6 cellular contexts compared by ENCODE assay signal in the genomic region with DNA sequence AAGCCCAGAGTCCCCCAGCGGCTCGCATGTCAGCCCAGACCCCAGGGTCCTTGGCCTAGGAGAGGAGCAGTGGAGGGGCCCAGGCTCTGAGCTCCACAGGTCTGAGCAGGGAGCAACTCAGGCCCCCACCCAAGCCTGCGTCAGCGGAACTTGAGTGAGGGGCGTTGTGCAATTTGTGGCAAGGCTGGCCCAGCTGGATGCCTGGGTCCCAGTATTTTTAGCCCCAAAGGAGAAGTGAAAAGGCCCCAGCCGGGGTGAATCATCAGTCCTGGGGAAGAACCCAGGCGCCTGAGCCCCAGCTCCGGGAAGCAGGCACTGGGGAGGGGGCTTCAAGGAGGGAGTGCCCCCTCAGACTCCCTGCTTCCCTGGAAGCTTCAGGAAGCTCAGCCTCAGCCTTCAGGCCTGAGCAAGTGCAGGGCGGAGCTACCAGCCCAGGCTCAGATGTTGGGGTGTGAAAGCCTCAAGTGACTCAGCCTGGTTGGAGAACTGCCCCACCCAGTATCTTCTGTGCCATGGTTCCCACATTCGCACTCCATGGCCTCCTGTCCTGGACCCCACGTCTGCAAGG. TPM values are rescaled to one million over a fixed set of nuclear protein-coding genes. Genes with fewer than 3 reads are reported as not detected.
DNase-seq lines count a peak whose midpoint lies in the region; TF ChIP-seq lines count a peak whose summit lies in the region.

No MANE protein-coding gene starts in this region.

- CTCF ChIA-PET in mammary epithelial cell (lab: Charles Lee; ENCODE audit: low non-redundant PET), result interaction anchor here (0.5 to 1.4 kb wide), 3 partner anchors 9 to 92 kb away, joined by 3 to 11 read pairs (median 3); no protein-coding TSS in a partner anchor

- peaks cover 40% of the 10 kb centered on the region for H3K4me1 ChIP-seq in mammary epithelial cell (ENCODE audit: insufficient read depth, low read length)
- H3K4me1 ChIP-seq in neuronal stem cell (ENCODE audit: control insufficient read depth in 2 of 2, insufficient read depth in 1 of 2, low read depth in 1 of 2, low read length in 2 of 2), result peaks cover 14% of the 10 kb centered on the region in 2 donors

- H3K23ac ChIP-seq in neuronal stem cell (ENCODE audit: low read depth, low read length, poor library complexity), result no peak overlapping the region

- BruUV-seq in mammary epithelial cell (replicated peaks; lab: Mats Ljungman, UMichigan), result no TSS peak

- 20% methylated on average over 11 of the region's 11 CpGs for WGBS in mammary epithelial cell (ENCODE audit: low coverage, missing lambda C conversion rate)
- whole genome bisulfite sequencing in neuronal stem cell (ENCODE audit: extremely low coverage in 2 of 2, insufficient read length in 2 of 2, insufficient replicate concordance in 1 of 2), 2 donors, result no CpG with 5 or more reads among the region's 11 CpGs

- H3K79me1 ChIP-seq in neuronal stem cell (ENCODE audit: low read depth, low read length), result peaks cover 5% of the 10 kb centered on the region

- no peak overlapping the region for H2BK5ac ChIP-seq in neuronal stem cell (ENCODE audit: low read length)

- in situ Hi-C loops in mammary epithelial cell (cut with MboI; ENCODE audit: low sequenced_read_pairs in 2 of 2), result no loop called here

- intact Hi-C loops in mammary epithelial cell (cut with micrococcal nuclease), result loop anchor here (5.0 kb wide), 1 partner anchor 274 kb away; no protein-coding TSS in a partner anchor

- no peak overlapping the region for H4K91ac ChIP-seq in neuronal stem cell (ENCODE audit: low read depth, low read length, poor library complexity)

- H2AFZ ChIP-seq in mammary epithelial cell (ENCODE audit: low read depth, low read length) (no peak overlapping the region), neuronal stem cell (ENCODE audit: low read length) (no peak overlapping the region)

- H4K20me1 ChIP-seq in mammary epithelial cell (ENCODE audit: insufficient read depth, low read length), result no peaks in the 10 kb centered on the region

- H3K9ac ChIP-seq in mammary epithelial cell (ENCODE audit: insufficient read depth, low read length) (peak overlapping the region; percentile 76), neuronal stem cell (ENCODE audit: low read depth, low read length, poor library complexity) (no peak overlapping the region)

- H3K27ac ChIP-seq in mammary epithelial cell (ENCODE audit: insufficient read depth, low read depth, low read length) (peak overlapping the region; percentile 97), neuronal stem cell (replicated peaks; ENCODE audit: low read length) (no peak overlapping the region)

- dilution Hi-C loops in mammary epithelial cell (cut with HindIII; ENCODE audit: low sequenced_read_pairs), result loop anchor here (5.0 to 10.0 kb wide), 4 partner anchors 54 to 184 kb away; a partner anchor contains a TSS

- H3K4me2 ChIP-seq in mammary epithelial cell (ENCODE audit: insufficient read depth, low read depth, low read length) (peak overlapping the region; percentile 68), neuronal stem cell (ENCODE audit: insufficient read depth, low read length, poor library complexity, severe bottlenecking) (no peak overlapping the region)

- H3K27me3 ChIP-seq in mammary epithelial cell (ENCODE audit: insufficient read depth, low read length) (no peaks in the 10 kb centered on the region), neuronal stem cell (ENCODE audit: control insufficient read depth in 3 of 3, insufficient read depth in 3 of 3, low read depth in 1 of 3, low read length in 3 of 3) (peaks cover 0 to 2% (median 0%) of the 10 kb centered on the region in 3 experiments)

- H3K4me3 ChIP-seq in mammary epithelial cell (replicated peaks in 1 of 3; ENCODE audit: insufficient read depth in 1 of 3, low read depth in 2 of 3, low read length in 3 of 3), result no peak overlapping the region
- no peak overlapping the region for H3K4me3 ChIP-seq in neuronal stem cell (ENCODE audit: low read length in 2 of 2)

- H4K8ac ChIP-seq in neuronal stem cell (ENCODE audit: low read depth, low read length), result no peak overlapping the region

- H2BK12ac ChIP-seq in neuronal stem cell (ENCODE audit: low read length), result no peak overlapping the region

- H3K9me3 ChIP-seq in mammary epithelial cell (replicated peaks; ENCODE audit: insufficient read depth, low read length) (no peaks in the 10 kb centered on the region), neuronal stem cell (replicated peaks in 1 of 2; ENCODE audit: control insufficient read depth in 2 of 2, insufficient read depth in 1 of 2, low read depth in 1 of 2, low read length in 2 of 2) (peaks cover 0 to 2% of the 10 kb centered on the region in 2 donors)

- DNase-seq in activated gamma-delta T cell treated with Interleukin-2 at 50 U/mL for 16 hours, result peak; percentile 56
- no peak for DNase-seq in activated gamma-delta T cell (lab: John Stamatoyannopoulos, UW)
- DNase-seq in mammary epithelial cell, result peak; percentile 88
- no peak for DNase-seq in neuronal stem cell (ENCODE audit: low spot score)
- DNase-seq in GDM1 (lab: John Stamatoyannopoulos, UW), result no peak
- DNase-seq in NCI-H1930 (lab: John Stamatoyannopoulos, UW), result no peak

- H2AK5ac ChIP-seq in neuronal stem cell (ENCODE audit: low read depth, low read length), result no peak overlapping the region

- no peak overlapping the region for H3K14ac ChIP-seq in neuronal stem cell (ENCODE audit: low read length)

- H3K36me3 ChIP-seq in mammary epithelial cell (ENCODE audit: insufficient read depth, low read length) (no peaks in the 10 kb centered on the region), neuronal stem cell (replicated peaks in 1 of 2; ENCODE audit: control insufficient read depth in 2 of 2, insufficient read depth in 2 of 2, low read length in 2 of 2) (peaks cover 15 to 30% of the 10 kb centered on the region in 2 donors)

- no peak for TF ChIP-seq CTCF in mammary epithelial cell (conservative IDR thresholded peaks at IDR 0.05 in 1 of 2, IDR thresholded peaks at IDR 0.05 in 1 of 2; ENCODE audit: extremely low read depth in 1 of 2, insufficient read depth in 1 of 2, low read depth in 1 of 2, low read length in 2 of 2)

- no peak overlapping the region for H2BK120ac ChIP-seq in neuronal stem cell (ENCODE audit: low read depth, low read length)

- peaks cover 4% of the 10 kb centered on the region for H3K79me2 ChIP-seq in mammary epithelial cell (ENCODE audit: insufficient read depth, low read length)

- peak overlapping the region; percentile 85 for H3K4ac ChIP-seq in neuronal stem cell (ENCODE audit: low read length)

- H2BK15ac ChIP-seq in neuronal stem cell (ENCODE audit: low read length), result no peak overlapping the region

- H3K18ac ChIP-seq in neuronal stem cell (ENCODE audit: low read length), result no peak overlapping the region

RNA-seq across cellular contexts. Expression of a gene that starts 7.2 kb away (rescaled TPM):
- total RNA-seq in mammary epithelial cell, result 10 to 100 TPM; 19.5 to 29.3 TPM
- polyA plus RNA-seq in mammary epithelial cell, result 25.9 TPM
- polyA minus RNA-seq in mammary epithelial cell, result 21.9 TPM
- 34.2 TPM for polyA plus RNA-seq in neuronal stem cell (2013, experiment 1 of 2)
- polyA plus RNA-seq in neuronal stem cell (2013, experiment 2 of 2), result 32.9 TPM

RNA-seq across cellular contexts. Expression of a gene that starts 7.5 kb away (rescaled TPM):
- total RNA-seq in mammary epithelial cell, result 10 to 100 TPM; 25.5 to 45.8 TPM
- 54.0 TPM for polyA plus RNA-seq in mammary epithelial cell
- 26.5 TPM for polyA minus RNA-seq in mammary epithelial cell
- 29.8 TPM for polyA plus RNA-seq in neuronal stem cell (2013, experiment 1 of 2)
- polyA plus RNA-seq in neuronal stem cell (2013, experiment 2 of 2), result 30.0 TPM

RNA-seq across cellular contexts. Expression of a gene that starts 8.3 kb away (rescaled TPM):
- total RNA-seq in mammary epithelial cell, result 100 to 1,000 TPM in 1 of 2 donors, 10 to 100 TPM in 1; 13.3 to 110 TPM
- 10.4 TPM for polyA plus RNA-seq in mammary epithelial cell
- polyA minus RNA-seq in mammary epithelial cell, result 34.5 TPM
- polyA plus RNA-seq in neuronal stem cell (2013, experiment 1 of 2), result 6.0 TPM
- polyA plus RNA-seq in neuronal stem cell (2013, experiment 2 of 2), result 6.1 TPM

RNA-seq across cellular contexts. Expression of a gene that starts 14.1 kb away (rescaled TPM):
- total RNA-seq in mammary epithelial cell, result 10 to 100 TPM; 15.5 to 40.6 TPM
- 21.9 TPM for polyA plus RNA-seq in mammary epithelial cell
- 10.2 TPM for polyA minus RNA-seq in mammary epithelial cell
- 33.5 TPM for polyA plus RNA-seq in neuronal stem cell (2013, experiment 1 of 2)
- polyA plus RNA-seq in neuronal stem cell (2013, experiment 2 of 2), result 33.9 TPM

RNA-seq across cellular contexts. Expression of a gene that starts 37.4 kb away (rescaled TPM):
- 1,000 to 10,000 TPM in 1 of 2 donors, 100 to 1,000 TPM in 1; 361 to 1,710 TPM for total RNA-seq in mammary epithelial cell
- 3,363 TPM for polyA plus RNA-seq in mammary epithelial cell
- 1,696 TPM for polyA minus RNA-seq in mammary epithelial cell
- polyA plus RNA-seq in neuronal stem cell (2013, experiment 1 of 2), result 4,379 TPM
- polyA plus RNA-seq in neuronal stem cell (2013, experiment 2 of 2), result 4,439 TPM

Comparison
In these comparisons a context has a peak if more than half of its experiments do, and no peak if none do; other contexts are left out.
1. DNase-seq: peak in activated gamma-delta T cell treated with Interleukin-2 at 50 U/mL for 16 hours (single experiment) and mammary epithelial cell (single experiment); none in activated gamma-delta T cell (single experiment), neuronal stem cell (single experiment), GDM1 (single experiment) and NCI-H1930 (0 of 2).